Comparison of ENCODE assay signal across 8 cellular contexts in genomic region chr6:28141500-28142329, GRCh38. TPM values are rescaled to one million over a fixed set of nuclear protein-coding genes. Genes with fewer than 3 reads are reported as not detected.
DNase-seq lines count a peak whose midpoint lies in the region; ATAC-seq and TF ChIP-seq lines count a peak whose summit lies in the region.

Gene ZKSCAN8 (plus strand): TSS chr6:28141883. CDS start chr6:28148408, 6,525 bp downstream.

- peak within 1 kb of the TSS; percentile 66 to 84 for H3K9ac ChIP-seq in liver (ENCODE audit: low read depth in 1 of 2, low read length in 2 of 2)

- H3K4me3 ChIP-seq in dorsolateral prefrontal cortex (peak within 1 kb of the TSS; percentile 68 to 99 (median 89)), liver (ENCODE audit: low read depth in 1 of 3, low read length in 3 of 3) (peak within 1 kb of the TSS; percentile 74 to 93 (median 89))

- H3K27me3 Mint-ChIP-seq in CD4-positive, alpha-beta T cell = no peaks in the 10 kb centered on the region

- intact Hi-C loops in CD4-positive, alpha-beta T cell (cut with DNase I, micrococcal nuclease) = loop anchor here (1.0 to 5.0 kb wide), 4 partner anchors 16 to 126 kb away; partner anchors contain the start of genes ZKSCAN4 (in 1 of the 2), ZSCAN16 (in 1 of the 2) and ZSCAN26 (in 1 of the 2)
- intact Hi-C loops in dorsolateral prefrontal cortex (cut with DNase I) = loop anchor here (5.0 kb wide), 2 partner anchors 216 to 256 kb away; partner anchors contain the start of gene ZSCAN12 (in 1 of the 2)

- H3K36me3 Mint-ChIP-seq in CD4-positive, alpha-beta T cell (ENCODE audit: low read depth) = peaks cover 49% of the 10 kb centered on the region

- WGBS in liver = under 1% methylated on average over 52 of the region's 52 CpGs

- H3K4me1 ChIP-seq in liver (ENCODE audit: control insufficient read depth in 4 of 4, insufficient read depth in 4 of 4, low read length in 3 of 4) = peaks cover 4 to 27% (median 17%) of the 10 kb centered on the region in 4 donors

- TF ChIP-seq CTCF in CD4-positive, alpha-beta T cell (IDR thresholded peaks at IDR 0.05) = no peak
- TF ChIP-seq CTCF in dorsolateral prefrontal cortex (IDR thresholded peaks at IDR 0.05 in 54 of 56, conservative IDR thresholded peaks at IDR 0.05 in 2 of 56; ENCODE audit: low read depth in 1 of 56, partially characterized antibody in 56 of 56) = peak in 23 of 56 donors; percentile 2 to 41 (median 17)
- TF ChIP-seq CTCF in liver (IDR thresholded peaks at IDR 0.05; ENCODE audit: low read depth, low read length, missing input control) = no peak

- DNase-seq in CD4-positive, alpha-beta T cell = peak; percentile 59 to 74 (median 68)
- DNase-seq in HK-2 (ENCODE audit: unreplicated experiment) (peak; percentile 75), NCI-H82 treated with DMSO at 0.1 percent for 48 hours (lab: John Stamatoyannopoulos, UW; ENCODE audit: unreplicated experiment) (peak; percentile 83), dorsolateral prefrontal cortex (peak; percentile 62 to 90 (median 84))
- peak; percentile 74 to 83 for DNase-seq in activated CD4-positive, alpha-beta T cell treated with anti-CD3 and anti-CD28 coated beads, Interleukin-2, amount 50 U/mL, for 48 hours
- DNase-seq in stimulated activated CD4-positive, alpha-beta T cell treated with anti-CD3 and anti-CD28 coated beads, Interleukin-4, amount 100 ng/mL, for 48 hours (ENCODE audit: low read depth in 2 of 2) = peak; percentile 59 to 74

- H3K9me3 ChIP-seq in CD4-positive, alpha-beta T cell (ENCODE audit: control insufficient read depth, low read length) = no peaks in the 10 kb centered on the region
- no peaks in the 10 kb centered on the region for H3K9me3 ChIP-seq in liver (ENCODE audit: control insufficient read depth in 4 of 4, low read length in 3 of 4)

- no peaks in the 10 kb centered on the region for H3K9me3 Mint-ChIP-seq in CD4-positive, alpha-beta T cell

- peak within 1 kb of the TSS; percentile 38 for H3K27ac ChIP-seq in CD4-positive, alpha-beta T cell (ENCODE audit: low read depth, low read length)
- H3K27ac ChIP-seq in dorsolateral prefrontal cortex = peak within 1 kb of the TSS in 55 of 59 donors; percentile 20 to 89 (median 62)
- H3K27ac ChIP-seq in liver (ENCODE audit: low read depth in 1 of 2, low read length in 2 of 2) = peak within 1 kb of the TSS; percentile 38 to 64

- peak; percentile 74 for ATAC-seq in CD4-positive, alpha-beta T cell (ENCODE audit: poor library complexity)
- ATAC-seq in GM19455 (IDR thresholded peaks at IDR 0.05; ENCODE audit: unreplicated experiment) = peak; percentile 74

- H3K27me3 ChIP-seq in CD4-positive, alpha-beta T cell (ENCODE audit: control insufficient read depth, insufficient read depth, low read length) = no peaks in the 10 kb centered on the region
- no peaks in the 10 kb centered on the region for H3K27me3 ChIP-seq in dorsolateral prefrontal cortex
- H3K27me3 ChIP-seq in liver (ENCODE audit: control insufficient read depth in 4 of 4, insufficient read depth in 4 of 4, low read length in 3 of 4) = no peaks in the 10 kb centered on the region

- CTCF ChIA-PET in CD4-positive, alpha-beta T cell (lab: Charles Lee) = interaction anchor here (1.0 to 3.0 kb wide), 8 partner anchors 16 to 242 kb away, joined by 3 to 18 read pairs (median 6); partner anchors contain the start of genes ZKSCAN4 and ZSCAN16

- peak within 1 kb of the TSS; percentile 97 for H3K4me3 Mint-ChIP-seq in CD4-positive, alpha-beta T cell

- peaks cover 78% of the 10 kb centered on the region for H3K4me1 Mint-ChIP-seq in CD4-positive, alpha-beta T cell (ENCODE audit: low read depth)

- TF ChIP-seq RAD21 in liver (IDR thresholded peaks at IDR 0.05) = peak; percentile 24 to 58

- POLR2A ChIA-PET in CD4-positive, alpha-beta T cell (lab: Charles Lee) = interaction anchor here (0.8 to 7.9 kb wide), 23 partner anchors 12 to 1943 kb away, joined by 3 to 71 read pairs (median 6); partner anchors contain the start of genes ZKSCAN3, ZKSCAN4, ZNF165 and ZSCAN12

- H3K36me3 ChIP-seq in liver (ENCODE audit: control insufficient read depth in 4 of 4, insufficient read depth in 3 of 4, low read depth in 1 of 4, low read length in 3 of 4) = peaks cover 0 to 12% (median under 1%) of the 10 kb centered on the region in 4 donors

- H3K27ac Mint-ChIP-seq in CD4-positive, alpha-beta T cell = peak within 1 kb of the TSS; percentile 95

TF ChIP-seq in liver, 16 proteins besides CTCF, POLR2A, EP300 and RAD21:
- TF ChIP-seq MAX (IDR thresholded peaks at IDR 0.05) (peak; percentile 83), TAF1 (conservative IDR thresholded peaks at IDR 0.05) (peak; percentile 91), HNF4G (IDR thresholded peaks at IDR 0.05) (no peak), ATF3 (IDR thresholded peaks at IDR 0.05) (no peak), GABPA (IDR thresholded peaks at IDR 0.05 in 1 of 2, conservative IDR thresholded peaks at IDR 0.05 in 1 of 2) (peak; percentile 85 to 94), SP1 (IDR thresholded peaks at IDR 0.05) (peak; percentile 30), EGR1 (IDR thresholded peaks at IDR 0.05; ENCODE audit: low read depth in 2 of 2) (no peak), NR2F2 (IDR thresholded peaks at IDR 0.05) (no peak), ZBTB33 (IDR thresholded peaks at IDR 0.05) (peak; percentile 71), RXRA (IDR thresholded peaks at IDR 0.05) (peak; percentile 27 to 43), JUND (IDR thresholded peaks at IDR 0.05) (peak in 1 of 2 donors; percentile 16), YY1 (IDR thresholded peaks at IDR 0.05) (peak; percentile 87), HNF4A (conservative IDR thresholded peaks at IDR 0.05) (peak; percentile 25), REST (IDR thresholded peaks at IDR 0.05) (no peak), FOXA2 (IDR thresholded peaks at IDR 0.05) (no peak), FOXA1 (IDR thresholded peaks at IDR 0.05) (no peak)

RNA-seq across cellular contexts. Expression of gene ZKSCAN8, which starts in this region (rescaled TPM):
- 10 to 100 TPM; 23.2 to 25.1 TPM for total RNA-seq in CD4-positive, alpha-beta T cell
- total RNA-seq in dorsolateral prefrontal cortex (10 to 100 TPM; 22.4 to 45.0 (median 33.2) TPM), liver (10 to 100 TPM; 11.0 to 13.4 TPM)
- polyA plus RNA-seq in liver = 1 to 10 TPM; 2.4 to 2.6 TPM

Comparison
In these comparisons a context has a peak if more than half of its experiments do, and no peak if none do; other contexts are left out.
1. Peak in every context shown above with its lines: DNase-seq, ATAC-seq, H3K4me3 ChIP-seq and H3K27ac ChIP-seq.